In the genomic region with DNA sequence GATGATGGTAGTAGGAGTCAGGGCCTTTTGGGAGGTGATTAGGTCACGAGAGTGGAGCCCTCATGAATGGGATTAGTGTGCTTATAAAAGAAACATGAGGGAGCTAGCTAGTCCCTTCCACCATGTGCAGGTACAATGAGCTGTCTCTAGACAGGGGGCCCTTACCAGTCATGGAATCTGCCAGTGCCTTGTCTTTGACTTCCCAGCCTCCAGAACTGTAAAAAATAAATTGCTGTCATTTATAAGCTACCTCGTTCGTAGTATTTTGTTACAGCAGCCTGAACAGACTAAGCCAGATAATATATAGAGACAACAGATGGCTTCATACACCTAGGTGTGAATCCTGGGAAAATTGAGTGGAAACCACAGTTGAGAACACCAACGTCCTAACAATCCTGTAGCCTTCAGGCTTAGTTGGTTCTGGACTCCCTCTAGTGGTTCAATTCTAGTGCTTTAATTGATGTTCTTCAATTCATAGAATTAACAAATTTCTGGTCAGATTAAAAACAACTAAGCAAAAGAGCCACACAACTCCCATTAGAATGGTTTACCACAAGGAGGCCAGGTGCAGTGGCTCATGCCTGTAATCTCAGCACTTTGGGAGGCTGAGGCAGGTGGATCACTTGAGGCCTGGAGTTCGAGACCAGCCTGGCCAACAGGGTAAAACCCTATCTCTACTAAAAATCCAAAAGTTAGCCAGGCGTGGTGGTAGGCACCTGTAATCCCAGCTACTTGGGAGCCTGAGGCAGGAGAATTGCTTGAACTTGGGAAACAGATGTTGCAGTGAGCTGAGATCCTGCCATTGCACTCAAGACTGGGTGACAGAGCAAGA, we compare ENCODE assay signal across 8 cellular contexts. TPM values are rescaled to one million over a fixed set of nuclear protein-coding genes. Genes with fewer than 3 reads are reported as not detected.
A peak's percentile ranks its signal among the peaks of the same experiment; 100 is the strongest.
DNase-seq lines count a peak whose midpoint lies in the region; ATAC-seq and TF ChIP-seq lines count a peak whose summit lies in the region.

No MANE protein-coding gene starts in this region.

- H3K4me1 Mint-ChIP-seq in activated T-cell treated with anti-CD3 and anti-CD28 coated beads, Interleukin-2, amount 50 U/mL, for 4 hours (ENCODE audit: low read depth): peaks cover 11% of the 10 kb centered on the region
- H3K4me1 Mint-ChIP-seq in WTC11 (peaks cover 18% of the 10 kb centered on the region), type B pancreatic cell (ENCODE audit: unreplicated experiment) (peaks cover 5% of the 10 kb centered on the region)

- no peak for ATAC-seq in activated T-cell treated with anti-CD3 and anti-CD28 coated beads, Interleukin-2, amount 50 U/mL, for 4 hours
- ATAC-seq in WTC11: peak; percentile 7; the same call in 1 of the 2 replicates

- H3K4me3 Mint-ChIP-seq in activated T-cell treated with anti-CD3 and anti-CD28 coated beads, Interleukin-2, amount 50 U/mL, for 4 hours: peak overlapping the region; percentile 11
- no peak overlapping the region for H3K4me3 Mint-ChIP-seq in WTC11
- H3K4me3 Mint-ChIP-seq in type B pancreatic cell: peak overlapping the region; percentile 57

- TF ChIP-seq CTCF in WTC11 (IDR thresholded peaks at IDR 0.05) (peak; percentile 31; the same call in 1 of the 2 replicates), type B pancreatic cell (conservative IDR thresholded peaks at IDR 0.05) (peak; percentile 79)

- H3K36me3 Mint-ChIP-seq in activated T-cell treated with anti-CD3 and anti-CD28 coated beads, Interleukin-2, amount 50 U/mL, for 4 hours (ENCODE audit: insufficient read depth): no peaks in the 10 kb centered on the region
- H3K36me3 Mint-ChIP-seq in WTC11: no peaks in the 10 kb centered on the region
- H3K36me3 Mint-ChIP-seq in type B pancreatic cell: no peaks in the 10 kb centered on the region

- H3K27ac Mint-ChIP-seq in WTC11 (no peak overlapping the region), type B pancreatic cell (no peak overlapping the region)

- no peak for DNase-seq in activated T-cell treated with anti-CD3 and anti-CD28 coated beads, Interleukin-2, amount 50 U/mL, for 4 hours
- no peak for DNase-seq in activated T-cell treated with anti-CD3 and anti-CD28 coated beads, Interleukin-2, amount 50 U/mL, for 48 hours
- DNase-seq in NCI-H1694 (lab: John Stamatoyannopoulos, UW): peak; percentile 85
- DNase-seq in WTC11 (ENCODE audit: low spot score): no peak
- DNase-seq in inferior parietal cortex (ENCODE audit: extremely low spot score): peak; percentile 86
- DNase-seq in type B pancreatic cell (ENCODE audit: extremely low spot score, unreplicated experiment): no peak
- no peak for DNase-seq in activated CD8-positive, alpha-beta memory T cell treated with anti-CD3 and anti-CD28 coated beads, Interleukin-2, amount 50 U/mL, for 48 hours
- no peak for DNase-seq in GDM1 (lab: John Stamatoyannopoulos, UW)

- H3K27me3 Mint-ChIP-seq in activated T-cell treated with anti-CD3 and anti-CD28 coated beads, Interleukin-2, amount 50 U/mL, for 4 hours (ENCODE audit: low read depth): peaks cover 6% of the 10 kb centered on the region
- H3K27me3 Mint-ChIP-seq in WTC11 (ENCODE audit: low read depth) (peaks cover 35% of the 10 kb centered on the region), type B pancreatic cell (peaks cover 33% of the 10 kb centered on the region)

- POLR2A ChIA-PET in WTC11 (lab: Charles Lee): no interaction called here

- no peaks in the 10 kb centered on the region for H3K9me3 Mint-ChIP-seq in activated T-cell treated with anti-CD3 and anti-CD28 coated beads, Interleukin-2, amount 50 U/mL, for 4 hours
- H3K9me3 Mint-ChIP-seq in WTC11: no peaks in the 10 kb centered on the region
- no peaks in the 10 kb centered on the region for H3K9me3 Mint-ChIP-seq in type B pancreatic cell

- CTCF ChIA-PET in WTC11 (lab: Charles Lee): interaction anchor here (0.8 to 5.2 kb wide), 11 partner anchors 15 to 282 kb away, joined by 3 to 48 read pairs (median 4); no protein-coding TSS in a partner anchor

TF ChIP-seq in WTC11, 78 proteins besides CTCF, POLR2A, EP300 and RAD21:
- no peak for TF ChIP-seq SP1 (CRISPR knock-in tag; conservative IDR thresholded peaks at IDR 0.05)
- TF ChIP-seq, protein P1, sequence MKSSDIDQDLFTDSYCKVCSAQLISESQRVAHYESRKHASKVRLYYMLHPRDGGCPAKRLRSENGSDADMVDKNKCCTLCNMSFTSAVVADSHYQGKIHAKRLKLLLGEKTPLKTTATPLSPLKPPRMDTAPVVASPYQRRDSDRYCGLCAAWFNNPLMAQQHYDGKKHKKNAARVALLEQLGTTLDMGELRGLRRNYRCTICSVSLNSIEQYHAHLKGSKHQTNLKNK (CRISPR knock-in tag; IDR thresholded peaks at IDR 0.05): no peak

RNA-seq across cellular contexts. Expression of a gene that starts 21.3 kb away (rescaled TPM):
- total RNA-seq in activated T-cell treated with anti-CD3 and anti-CD28 coated beads, Interleukin-2, amount 50 U/mL, for 4 hours: 1 to 10 TPM; 1.2 to 2.7 (median 1.7) TPM
- 10.1 to 18.0 TPM (median 17.0 TPM) in 3 replicates for total RNA-seq in WTC11 (2021)
- 17.8 and 26.8 TPM in 2 replicates for total RNA-seq in type B pancreatic cell (ENCODE audit: low replicate concordance)

Comparison
In these comparisons a context has a peak if more than half of its experiments do, and no peak if none do; other contexts are left out.
1. DNase-seq: peak in NCI-H1694 (single experiment) and inferior parietal cortex (single experiment); none in activated T-cell treated with anti-CD3 and anti-CD28 coated beads, Interleukin-2, amount 50 U/mL, for 4 hours (single experiment), activated T-cell treated with anti-CD3 and anti-CD28 coated beads, Interleukin-2, amount 50 U/mL, for 48 hours (0 of 2), WTC11 (single experiment), type B pancreatic cell (single experiment), activated CD8-positive, alpha-beta memory T cell treated with anti-CD3 and anti-CD28 coated beads, Interleukin-2, amount 50 U/mL, for 48 hours (single experiment) and GDM1 (single experiment).